ENCODE assay signal across 8 cellular contexts in genomic region chr12:69738351-69739286, GRCh38. TPM values are rescaled to one million over a fixed set of nuclear protein-coding genes. Genes with fewer than 3 reads are reported as not detected.
A peak's percentile ranks its signal among the peaks of the same experiment; 100 is the strongest.
DNase-seq lines count a peak whose midpoint lies in the region; ATAC-seq and TF ChIP-seq lines count a peak whose summit lies in the region.

Gene RAB3IP (plus strand): TSS chr12:69738860. CDS start chr12:69755409, 16,549 bp downstream.

- peak; percentile 82 for ATAC-seq in foreskin keratinocyte

- peak within 1 kb of the TSS; percentile 97 for H3K18ac ChIP-seq in neuronal stem cell (ENCODE audit: low read length)

- no peaks in the 10 kb centered on the region for H3K79me1 ChIP-seq in neuronal stem cell (ENCODE audit: low read depth, low read length)

- H3K23ac ChIP-seq in neuronal stem cell (ENCODE audit: low read depth, low read length, poor library complexity): peak within 1 kb of the TSS; percentile 99

- H3K4ac ChIP-seq in neuronal stem cell (ENCODE audit: low read length): no peak within 1 kb of the TSS

- H2AK5ac ChIP-seq in neuronal stem cell (ENCODE audit: low read depth, low read length): no peak within 1 kb of the TSS

- H4K8ac ChIP-seq in neuronal stem cell (ENCODE audit: low read depth, low read length): no peak within 1 kb of the TSS

- H2BK5ac ChIP-seq in neuronal stem cell (ENCODE audit: low read length): peak within 1 kb of the TSS; percentile 6

- H3K4me3 ChIP-seq in neuronal stem cell (ENCODE audit: low read length in 2 of 2): peak within 1 kb of the TSS; percentile 85 to 89

- H4K91ac ChIP-seq in neuronal stem cell (ENCODE audit: low read depth, low read length, poor library complexity): no peak within 1 kb of the TSS

- H3K4me2 ChIP-seq in neuronal stem cell (ENCODE audit: insufficient read depth, low read length, poor library complexity, severe bottlenecking): peak within 1 kb of the TSS; percentile 81

- WGBS in neuronal stem cell (ENCODE audit: extremely low coverage in 2 of 2, insufficient read length in 2 of 2, insufficient replicate concordance in 1 of 2), 2 donors: no CpG with 5 or more reads among the region's 110 CpGs

- peak within 1 kb of the TSS; percentile 84 for H2BK12ac ChIP-seq in neuronal stem cell (ENCODE audit: low read length)

- H3K9me3 ChIP-seq in ES-I3 (ENCODE audit: control insufficient read depth, insufficient read depth, low read length) (no peaks in the 10 kb centered on the region), neuronal stem cell (replicated peaks in 1 of 2; ENCODE audit: control insufficient read depth in 2 of 2, insufficient read depth in 1 of 2, low read depth in 1 of 2, low read length in 2 of 2) (no peaks in the 10 kb centered on the region)

- no peaks in the 10 kb centered on the region for H3K36me3 ChIP-seq in ES-I3 (ENCODE audit: insufficient read depth, low read length)
- H3K36me3 ChIP-seq in neuronal stem cell (replicated peaks in 1 of 2; ENCODE audit: control insufficient read depth in 2 of 2, insufficient read depth in 2 of 2, low read length in 2 of 2): no peaks in the 10 kb centered on the region

- peak; percentile 71 for TF ChIP-seq CTCF in foreskin keratinocyte (conservative IDR thresholded peaks at IDR 0.05)

- H2BK15ac ChIP-seq in neuronal stem cell (ENCODE audit: low read length): peak within 1 kb of the TSS; percentile 89

- H3K9ac ChIP-seq in ES-I3 (ENCODE audit: low read depth, low read length) (peak within 1 kb of the TSS; percentile 88), neuronal stem cell (ENCODE audit: low read depth, low read length, poor library complexity) (peak within 1 kb of the TSS; percentile 90)

- DNase-seq in GOT3 (lab: John Stamatoyannopoulos, UW): peak; percentile 100
- DNase-seq in LHCN-M2 (ENCODE audit: low read depth): peak; percentile 64
- DNase-seq in SHP77 (lab: John Stamatoyannopoulos, UW): peak; percentile 80 to 85
- peak; percentile 88 for DNase-seq in activated gamma-delta T cell (lab: John Stamatoyannopoulos, UW)
- peak; percentile 53 to 71 for DNase-seq in foreskin keratinocyte
- DNase-seq in neuronal stem cell (ENCODE audit: low spot score): peak; percentile 91
- peak; percentile 66 for DNase-seq in superior temporal gyrus (ENCODE audit: extremely low spot score)

- H3K27ac ChIP-seq in foreskin keratinocyte (peak within 1 kb of the TSS; percentile 74), neuronal stem cell (replicated peaks; ENCODE audit: low read length) (peak within 1 kb of the TSS; percentile 91)

- H3K27me3 ChIP-seq in foreskin keratinocyte (no peaks in the 10 kb centered on the region), neuronal stem cell (ENCODE audit: control insufficient read depth in 3 of 3, insufficient read depth in 3 of 3, low read depth in 1 of 3, low read length in 3 of 3) (peaks cover 0 to 35% (median 3%) of the 10 kb centered on the region in 3 experiments)

- H3K4me1 ChIP-seq in ES-I3 (ENCODE audit: insufficient read depth, low read length) (no peaks in the 10 kb centered on the region), foreskin keratinocyte (peaks cover 12% of the 10 kb centered on the region), neuronal stem cell (ENCODE audit: control insufficient read depth in 2 of 2, insufficient read depth in 1 of 2, low read depth in 1 of 2, low read length in 2 of 2) (peaks cover 2 to 7% of the 10 kb centered on the region in 2 donors)

- no peak within 1 kb of the TSS for H3K14ac ChIP-seq in neuronal stem cell (ENCODE audit: low read length)

- H2BK120ac ChIP-seq in neuronal stem cell (ENCODE audit: low read depth, low read length): no peak within 1 kb of the TSS

- H2AFZ ChIP-seq in neuronal stem cell (ENCODE audit: low read length): peak within 1 kb of the TSS; percentile 97

RNA-seq across cellular contexts. Expression of gene RAB3IP, which starts in this region (rescaled TPM):
- total RNA-seq in LHCN-M2 (2014; rRNA removed) (8.3 and 16.5 TPM in 2 replicates), foreskin keratinocyte (14.4 and 15.4 TPM in 2 replicates)
- polyA plus RNA-seq in LHCN-M2 (2012): 4.5 TPM
- polyA plus RNA-seq in foreskin keratinocyte: 11.3 and 15.9 TPM in 2 replicates
- polyA plus RNA-seq in neuronal stem cell (2013, experiment 1 of 2): 23.3 TPM
- polyA plus RNA-seq in neuronal stem cell (2013, experiment 2 of 2): 24.5 TPM

Comparison
In these comparisons a context has a peak if more than half of its experiments do, and no peak if none do; other contexts are left out.
1. Peak in every context shown above with its lines: DNase-seq, ATAC-seq, H3K4me3 ChIP-seq and H3K27ac ChIP-seq.